ENCODE assay signal across 8 cellular contexts in genomic region chr9:68685770-68686169, GRCh38. TPM values are rescaled to one million over a fixed set of nuclear protein-coding genes. Genes with fewer than 3 reads are reported as not detected.
DNase-seq lines count a peak whose midpoint lies in the region; ATAC-seq and TF ChIP-seq lines count a peak whose summit lies in the region.

No MANE protein-coding gene starts in this region.

- ATAC-seq in GM18861 (IDR thresholded peaks at IDR 0.05; ENCODE audit: unreplicated experiment) (peak; percentile 82), HG03025 (IDR thresholded peaks at IDR 0.05; ENCODE audit: low FRiP score, unreplicated experiment) (peak; percentile 77)

- no peak overlapping the region for H3K4me3 ChIP-seq in dorsolateral prefrontal cortex

- TF ChIP-seq CTCF in C4-2B (conservative IDR thresholded peaks at IDR 0.05) = peak; percentile 75
- TF ChIP-seq CTCF in dorsolateral prefrontal cortex (IDR thresholded peaks at IDR 0.05 in 54 of 56, conservative IDR thresholded peaks at IDR 0.05 in 2 of 56; ENCODE audit: low read depth in 1 of 56, partially characterized antibody in 56 of 56) = peak in 9 of 56 donors; percentile 11 to 27 (median 15)

- DNase-seq in OCI-M1 (lab: John Stamatoyannopoulos, UW) (peak; percentile 79), iPS-NIHi7 (ENCODE audit: extremely low spot score) (peak; percentile 69), dorsolateral prefrontal cortex (no peak), HPDE6-E6E7 (ENCODE audit: extremely low spot score) (no peak), C1 segment of cervical spinal cord (lab: John Stamatoyannopoulos, UW) (no peak)

- intact Hi-C loops in dorsolateral prefrontal cortex (cut with DNase I) = loop anchor here in 1 of 2 donors (10.0 kb wide), 1 partner anchor 229 kb away; no protein-coding TSS in a partner anchor

- H3K27ac ChIP-seq in C4-2B (no peak overlapping the region), dorsolateral prefrontal cortex (no peak overlapping the region)

- peaks cover 0 to 25% (median 3%) of the 10 kb centered on the region in 45 donors for H3K27me3 ChIP-seq in dorsolateral prefrontal cortex

RNA-seq across cellular contexts. Expression of gene PIP5K1B, which starts 19.3 kb away (rescaled TPM):
- total RNA-seq in dorsolateral prefrontal cortex = 10 to 100 TPM in 118 of 120 experiments, 1 to 10 TPM in 2; 5.1 to 44.4 (median 21.5) TPM

Comparison
In these comparisons a context has a peak if more than half of its experiments do, and no peak if none do; other contexts are left out.
1. DNase-seq: peak in OCI-M1 (single experiment) and iPS-NIHi7 (single experiment); none in dorsolateral prefrontal cortex (0 of 10), HPDE6-E6E7 (single experiment) and C1 segment of cervical spinal cord (0 of 14).